8 cellular contexts compared by ENCODE assay signal in genomic region chr10:17910144-17910789, GRCh38.
DNase-seq lines count a peak whose midpoint lies in the region; ATAC-seq lines count a peak whose summit lies in the region.

No MANE protein-coding gene starts in this region.

- in situ Hi-C loops in KBM-7 (cut with MboI; ENCODE audit: low pct_unique_long_range_greater_than_20kb, low sequenced_read_pairs): no loop called here

- DNase-seq in AG20443 (ENCODE audit: low spot score) (peak; percentile 63), KBM-7 (peak; percentile 51), SW480 (ENCODE audit: low spot score) (peak; percentile 62), germinal center (ENCODE audit: low spot score) (peak; percentile 25), retina (peak; percentile 26), DMS79 (lab: John Stamatoyannopoulos, UW) (no peak)

- peak; percentile 71 for ATAC-seq in GM18502 (IDR thresholded peaks at IDR 0.05; ENCODE audit: poor library complexity, unreplicated experiment)
- ATAC-seq in HG03378 (IDR thresholded peaks at IDR 0.05; ENCODE audit: unreplicated experiment): no peak
